Comparison of ENCODE assay signal across 9 cellular contexts in the genomic region with DNA sequence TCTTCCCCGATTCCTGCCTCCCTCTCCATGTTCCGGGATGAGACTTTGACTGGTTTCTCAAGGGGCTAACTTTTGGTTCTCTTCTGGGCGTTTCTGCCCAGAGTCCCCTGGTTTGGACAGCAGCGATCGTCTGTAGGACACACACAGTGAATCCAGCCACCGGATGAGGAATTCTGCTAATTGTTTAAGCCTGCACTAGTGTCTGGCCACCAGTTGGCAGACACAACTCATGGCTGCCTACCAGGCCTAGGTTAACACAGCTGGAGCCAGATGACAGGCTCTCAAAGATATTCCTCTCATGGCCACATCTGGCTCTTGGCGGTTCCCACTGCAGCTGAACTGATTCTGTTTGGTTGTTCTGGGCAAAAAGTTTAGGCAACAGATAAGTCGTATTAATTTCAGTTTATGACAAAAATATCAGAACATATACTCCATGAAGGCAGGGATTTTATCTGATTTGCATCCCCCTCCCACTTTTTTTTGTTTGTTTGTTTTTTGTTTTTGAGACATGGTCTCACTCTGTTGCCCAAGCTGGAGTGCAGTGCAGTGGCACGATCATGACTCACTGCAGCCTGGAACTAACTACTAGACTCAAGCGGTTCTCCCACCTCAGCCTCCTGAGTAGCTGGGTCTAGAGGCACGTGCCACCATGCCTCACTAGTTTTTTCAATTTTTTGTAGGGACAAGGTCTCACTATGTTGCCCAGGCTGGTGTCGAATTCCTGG.
DNase-seq lines count a peak whose midpoint lies in the region; ATAC-seq and TF ChIP-seq lines count a peak whose summit lies in the region.
"Had no signal": no experiment of that assay in that cellular context is flagged by ENCODE, and none has a peak within 500 bp of the region (broad histone marks: within the 10 kb centered on the region; RNA-seq: fewer than 3 reads in every experiment).

No MANE protein-coding gene starts in this region.

- peaks cover 82% of the 10 kb centered on the region for H3K4me1 Mint-ChIP-seq in CD4-positive, alpha-beta T cell (ENCODE audit: low read depth)
- H3K4me1 Mint-ChIP-seq in osteocyte (ENCODE audit: unreplicated experiment): peaks cover 63% of the 10 kb centered on the region

- no peaks in the 10 kb centered on the region for H3K27me3 Mint-ChIP-seq in CD4-positive, alpha-beta T cell
- H3K27me3 Mint-ChIP-seq in osteocyte (ENCODE audit: unreplicated experiment): no peaks in the 10 kb centered on the region

- H3K9me3 ChIP-seq in CD4-positive, alpha-beta T cell (ENCODE audit: control insufficient read depth, low read length): no peaks in the 10 kb centered on the region
- no peaks in the 10 kb centered on the region for H3K9me3 ChIP-seq in Peyer's patch

- no peaks in the 10 kb centered on the region for H3K9me3 Mint-ChIP-seq in CD4-positive, alpha-beta T cell
- H3K9me3 Mint-ChIP-seq in osteocyte (ENCODE audit: unreplicated experiment): no peaks in the 10 kb centered on the region

- H3K4me1 ChIP-seq in Peyer's patch: peaks cover 0 to 14% (median 0%) of the 10 kb centered on the region in 4 donors

- H3K27ac Mint-ChIP-seq in CD4-positive, alpha-beta T cell: peak overlapping the region; percentile 93
- peak overlapping the region; percentile 48 for H3K27ac Mint-ChIP-seq in osteocyte (ENCODE audit: unreplicated experiment)

- peak overlapping the region; percentile 21 for H3K4me3 Mint-ChIP-seq in CD4-positive, alpha-beta T cell
- no peak overlapping the region for H3K4me3 Mint-ChIP-seq in osteocyte (ENCODE audit: unreplicated experiment)

- H3K36me3 Mint-ChIP-seq in CD4-positive, alpha-beta T cell (ENCODE audit: low read depth): peaks cover 19% of the 10 kb centered on the region
- H3K36me3 Mint-ChIP-seq in osteocyte (ENCODE audit: unreplicated experiment): peaks cover 3% of the 10 kb centered on the region

- POLR2A ChIA-PET in CD4-positive, alpha-beta T cell (lab: Charles Lee): interaction anchor here (1.4 kb wide), 1 partner anchor 79 kb away, joined by 4 read pairs; no protein-coding TSS in a partner anchor

- intact Hi-C loops in CD4-positive, alpha-beta T cell (cut with DNase I, micrococcal nuclease): loop anchor here in 1 of 2 experiments (5.0 to 10.0 kb wide), 2 partner anchors 54 to 202 kb away; no protein-coding TSS in a partner anchor

- H3K27me3 ChIP-seq in CD4-positive, alpha-beta T cell (ENCODE audit: control insufficient read depth, insufficient read depth, low read length): no peaks in the 10 kb centered on the region
- no peaks in the 10 kb centered on the region for H3K27me3 ChIP-seq in Peyer's patch

- TF ChIP-seq CTCF in CD4-positive, alpha-beta T cell (IDR thresholded peaks at IDR 0.05): no peak
- TF ChIP-seq CTCF in Peyer's patch (IDR thresholded peaks at IDR 0.05): peak in 1 of 6 experiments; percentile 5
- TF ChIP-seq CTCF in osteocyte (IDR thresholded peaks at IDR 0.05): no peak

- CTCF ChIA-PET in CD4-positive, alpha-beta T cell (lab: Charles Lee): interaction anchor here (0.8 to 1.7 kb wide), 3 partner anchors 26 to 201 kb away, joined by 3 to 4 read pairs (median 4); no protein-coding TSS in a partner anchor

- no peak for ATAC-seq in CD4-positive, alpha-beta T cell (ENCODE audit: poor library complexity)

- no peak for DNase-seq in CD4-positive, alpha-beta T cell
- DNase-seq in Peyer's patch: no peak
- DNase-seq in fibroblast of the conjunctiva (ENCODE audit: low read depth): peak; percentile 42
- no peak for DNase-seq in osteocyte (ENCODE audit: extremely low spot score, unreplicated experiment)
- no peak for DNase-seq in RPMI8226
- DNase-seq in NCI-H510A treated with DMSO at 0.1 percent for 48 hours (lab: John Stamatoyannopoulos, UW): no peak
- DNase-seq in NCI-H446 (lab: John Stamatoyannopoulos, UW): no peak
- no peak for DNase-seq in NOMO-1 (lab: John Stamatoyannopoulos, UW; ENCODE audit: unreplicated experiment in 2 of 2)
- DNase-seq: OCI-M1 had no signal

- no peak overlapping the region for H3K27ac ChIP-seq in CD4-positive, alpha-beta T cell (ENCODE audit: low read depth, low read length)
- H3K27ac ChIP-seq in Peyer's patch: peak overlapping the region in 3 of 4 donors; percentile 34 to 53 (median 34)

- H3K4me3 ChIP-seq in Peyer's patch: no peak overlapping the region

- no peaks in the 10 kb centered on the region for H3K36me3 ChIP-seq in Peyer's patch

- no peak for TF ChIP-seq POLR2A in Peyer's patch (IDR thresholded peaks at IDR 0.05)
